In the genomic region with DNA sequence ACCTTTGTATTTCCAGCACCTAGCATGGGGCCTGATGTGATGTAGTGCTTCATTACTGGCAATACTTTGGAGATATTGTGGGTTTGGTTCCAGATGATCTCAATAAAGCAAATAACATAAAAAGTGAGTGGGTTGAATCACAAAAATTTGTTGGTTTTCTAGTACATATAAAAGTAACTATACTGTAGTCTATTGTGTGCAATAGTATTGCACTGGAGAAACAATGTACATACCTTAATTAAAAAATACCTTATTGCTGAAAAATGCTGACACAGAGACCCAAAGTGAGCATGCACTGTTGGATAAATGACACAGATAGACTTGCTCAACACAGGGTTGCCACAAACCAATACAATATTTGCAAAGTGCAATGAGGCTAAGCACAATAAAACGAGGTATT, we compare ENCODE assay signal across 8 cellular contexts.
"Had no signal": no experiment of that assay in that cellular context is flagged by ENCODE, and none has a peak within 500 bp of the region (broad histone marks: within the 10 kb centered on the region; RNA-seq: fewer than 3 reads in every experiment).

No MANE protein-coding gene starts in this region.

- H3K36me3 ChIP-seq: HAP-1 had no signal

- ATAC-seq: HCT116 had no signal

- H3K9ac ChIP-seq: GM23248 had no signal

- H3K27ac ChIP-seq: GM23248 had no signal

- DNase-seq: GM23248, GOT3, H7, HFFc6, KBM-7 had no signal

- H3K9me3 ChIP-seq: HAP-1 had no signal

- H3K4me3 ChIP-seq: GM23248, HAP-1 had no signal

- FAIRE-seq: HTR-8/SVneo had no signal

- H2AFZ ChIP-seq: GM23248 had no signal
